7 cellular contexts compared by ENCODE assay signal in the genomic region with DNA sequence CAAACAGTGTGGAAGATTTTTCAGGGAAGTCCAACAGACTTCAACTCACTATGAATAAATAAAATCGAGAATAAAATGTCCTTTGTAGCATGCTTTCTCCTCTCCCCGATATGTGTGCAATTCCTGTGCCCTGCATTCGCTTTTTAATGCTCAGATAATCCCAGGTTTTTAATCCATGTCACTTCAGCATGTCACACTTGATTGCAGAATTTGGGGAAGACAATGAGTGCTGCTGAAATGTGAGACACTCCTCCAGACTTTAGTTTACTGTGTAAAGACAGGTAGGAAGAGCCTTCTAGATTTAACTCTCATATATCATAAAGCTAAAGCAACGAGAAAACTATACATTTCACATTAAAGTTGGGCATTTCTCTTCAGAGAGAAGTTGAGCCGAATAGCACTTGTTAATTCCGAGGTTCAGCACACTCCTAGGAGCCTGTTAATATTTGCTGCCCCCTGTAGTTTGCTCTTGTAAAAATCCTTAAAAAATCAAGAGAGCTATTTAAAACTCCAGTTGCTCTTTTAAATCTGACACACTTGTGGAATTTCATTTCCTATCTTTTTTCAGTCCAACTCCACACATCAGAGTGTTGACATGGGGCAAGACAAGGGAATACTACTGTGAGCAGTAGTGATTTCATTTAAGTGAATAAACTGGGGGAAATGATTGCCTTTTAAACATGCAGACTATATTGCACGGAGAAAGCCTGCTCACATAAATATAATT.
DNase-seq lines count a peak whose midpoint lies in the region; ATAC-seq and TF ChIP-seq lines count a peak whose summit lies in the region.

No MANE protein-coding gene starts in this region.

- no peak overlapping the region for H2AK5ac ChIP-seq in H9 (ENCODE audit: insufficient read length, low read length)

- no peaks in the 10 kb centered on the region for H3K9me3 Mint-ChIP-seq in H9
- no peaks in the 10 kb centered on the region for H3K9me3 Mint-ChIP-seq in activated CD4-positive, alpha-beta memory T cell treated with anti-CD3 and anti-CD28 coated beads, Interleukin-2, amount 10 ng/mL, durations not matched to agents 7 days and 5 days
- no peaks in the 10 kb centered on the region for H3K9me3 Mint-ChIP-seq in activated naive CD8-positive, alpha-beta T cell treated with anti-CD3 and anti-CD28 coated beads, Interleukin-2, amount 50 U/mL, for 24 hours

- no peak overlapping the region for H3T11ph ChIP-seq in H9 (ENCODE audit: low read length)

- H3K27me3 ChIP-seq in H9 (ENCODE audit: insufficient read depth, low read length) = no peaks in the 10 kb centered on the region
- no peaks in the 10 kb centered on the region for H3K27me3 ChIP-seq in layer of hippocampus (ENCODE audit: control insufficient read depth, insufficient read depth, low read length)

- H3K23me2 ChIP-seq in H9 (ENCODE audit: insufficient read length, low read depth, low read length, poor library complexity, severe bottlenecking) = no peaks in the 10 kb centered on the region

- H3K4me1 Mint-ChIP-seq in H9 = peaks cover 8 to 10% of the 10 kb centered on the region in 2 experiments
- no peaks in the 10 kb centered on the region for H3K4me1 Mint-ChIP-seq in activated CD4-positive, alpha-beta memory T cell treated with anti-CD3 and anti-CD28 coated beads, Interleukin-2, amount 10 ng/mL, durations not matched to agents 7 days and 5 days
- H3K4me1 Mint-ChIP-seq in activated naive CD8-positive, alpha-beta T cell treated with anti-CD3 and anti-CD28 coated beads, Interleukin-2, amount 50 U/mL, for 24 hours = no peaks in the 10 kb centered on the region

- no peaks in the 10 kb centered on the region for H3K79me1 ChIP-seq in H9 (ENCODE audit: insufficient read depth, low read depth, low read length, poor library complexity, severe bottlenecking)

- no peaks in the 10 kb centered on the region for H3K27me3 Mint-ChIP-seq in H9 (ENCODE audit: low read depth)
- H3K27me3 Mint-ChIP-seq in activated CD4-positive, alpha-beta memory T cell treated with anti-CD3 and anti-CD28 coated beads, Interleukin-2, amount 10 ng/mL, durations not matched to agents 7 days and 5 days = no peaks in the 10 kb centered on the region
- H3K27me3 Mint-ChIP-seq in activated naive CD8-positive, alpha-beta T cell treated with anti-CD3 and anti-CD28 coated beads, Interleukin-2, amount 50 U/mL, for 24 hours = peaks cover 2% of the 10 kb centered on the region

- H3K4me1 ChIP-seq in H9 (ENCODE audit: insufficient read depth, low read length) = no peaks in the 10 kb centered on the region

- no peak overlapping the region for H2BK5ac ChIP-seq in H9 (ENCODE audit: insufficient read length, low read length)

- no peak overlapping the region for H3K4me2 ChIP-seq in H9 (ENCODE audit: insufficient read depth, insufficient read length, low read length)

- no peak overlapping the region for H2AFZ ChIP-seq in H9 (ENCODE audit: low read length)

- no peaks in the 10 kb centered on the region for H3K9me3 ChIP-seq in H9 (ENCODE audit: control insufficient read depth, low read depth, low read length)

- H3K56ac ChIP-seq in H9 (ENCODE audit: insufficient read length, low read depth, low read length) = no peak overlapping the region

- H3K9ac ChIP-seq in H9 (ENCODE audit: extremely low read depth, insufficient read length, low read length) = no peak overlapping the region

- ATAC-seq in HG03280 (IDR thresholded peaks at IDR 0.05; ENCODE audit: unreplicated experiment) = no peak
- no peak for ATAC-seq in activated naive CD8-positive, alpha-beta T cell treated with anti-CD3 and anti-CD28 coated beads, Interleukin-2, amount 50 U/mL, for 24 hours

- H3K4ac ChIP-seq in H9 (ENCODE audit: low read depth, low read length) = no peak overlapping the region

- WGBS in H9 (ENCODE audit: extremely low coverage, insufficient read length, low lambda C conversion rate) = no CpG with 5 or more reads among the region's 7 CpGs

- no peaks in the 10 kb centered on the region for H3K79me2 ChIP-seq in H9 (ENCODE audit: insufficient read depth, low read length)

- no peak overlapping the region for H2BK12ac ChIP-seq in H9 (ENCODE audit: insufficient read length, low read depth, low read length)

- H3K18ac ChIP-seq in H9 (ENCODE audit: insufficient read length, low read depth, low read length) = no peak overlapping the region

- H4K5ac ChIP-seq in H9 (ENCODE audit: insufficient read length, low read depth, low read length) = no peak overlapping the region

- no peak overlapping the region for H2BK120ac ChIP-seq in H9 (ENCODE audit: low read depth, low read length, poor library complexity, severe bottlenecking)

- peak; percentile 74 for TF ChIP-seq CTCF in H9 (conservative IDR thresholded peaks at IDR 0.05)

- CTCF ChIA-PET in activated CD4-positive, alpha-beta memory T cell treated with anti-CD3 and anti-CD28 coated beads, Interleukin-2, amount 10 ng/mL, durations not matched to agents 7 days and 5 days (lab: Charles Lee) = interaction anchor here (0.5 to 0.8 kb wide), 2 partner anchors 47 to 1843 kb away, joined by 3 read pairs; no protein-coding TSS in a partner anchor

- no peak overlapping the region for H4K8ac ChIP-seq in H9 (replicated peaks; ENCODE audit: insufficient read length, low read depth, low read length)

- in situ Hi-C loops in T47D (cut with HindIII; ENCODE audit: low pct_unique_long_range_greater_than_20kb, low sequenced_read_pairs) = no loop called here

- no peak overlapping the region for H3K27ac ChIP-seq in H9 (ENCODE audit: insufficient read length, low read depth, low read length)
- H3K27ac ChIP-seq in layer of hippocampus (ENCODE audit: low read depth, low read length) = peak overlapping the region; percentile 32

- no peak overlapping the region for H2BK20ac ChIP-seq in H9 (ENCODE audit: low read depth, low read length, poor library complexity, severe bottlenecking)

- H3K23ac ChIP-seq in H9 (ENCODE audit: insufficient read length, low read depth, low read length) = no peak overlapping the region

- H4K20me1 ChIP-seq in H9 (ENCODE audit: control insufficient read depth, insufficient read depth, insufficient read length) = no peaks in the 10 kb centered on the region

- H2BK15ac ChIP-seq in H9 (ENCODE audit: low read depth, low read length) = no peak overlapping the region

- H4K91ac ChIP-seq in H9 (ENCODE audit: insufficient read length, low read depth, low read length) = no peak overlapping the region

- H3K27ac Mint-ChIP-seq in H9 = no peak overlapping the region
- no peak overlapping the region for H3K27ac Mint-ChIP-seq in activated CD4-positive, alpha-beta memory T cell treated with anti-CD3 and anti-CD28 coated beads, Interleukin-2, amount 10 ng/mL, durations not matched to agents 7 days and 5 days
- H3K27ac Mint-ChIP-seq in activated naive CD8-positive, alpha-beta T cell treated with anti-CD3 and anti-CD28 coated beads, Interleukin-2, amount 50 U/mL, for 24 hours = no peak overlapping the region

- no peak overlapping the region for H3K14ac ChIP-seq in H9 (ENCODE audit: insufficient read depth, low read length)

- DNase-seq in H9 (no peak), NCI-H2196 treated with DMSO at 0.1 percent for 48 hours (lab: John Stamatoyannopoulos, UW; ENCODE audit: unreplicated experiment) (peak; percentile 10), T47D (ENCODE audit: low read depth in 1 of 2, low spot score in 1 of 2) (peak; percentile 9 to 49)
- DNase-seq in activated CD4-positive, alpha-beta memory T cell treated with anti-CD3 and anti-CD28 coated beads, Interleukin-2, amount 10 ng/mL, durations not matched to agents 7 days and 5 days = no peak
- DNase-seq in activated naive CD8-positive, alpha-beta T cell treated with anti-CD3 and anti-CD28 coated beads, Interleukin-2, amount 50 U/mL, for 24 hours = no peak

- POLR2A ChIA-PET in activated CD4-positive, alpha-beta memory T cell treated with anti-CD3 and anti-CD28 coated beads, Interleukin-2, amount 10 ng/mL, durations not matched to agents 7 days and 5 days (lab: Charles Lee) = no interaction called here

- no peak overlapping the region for H3K4me3 Mint-ChIP-seq in H9
- H3K4me3 Mint-ChIP-seq in activated CD4-positive, alpha-beta memory T cell treated with anti-CD3 and anti-CD28 coated beads, Interleukin-2, amount 10 ng/mL, durations not matched to agents 7 days and 5 days = no peak overlapping the region
- no peak overlapping the region for H3K4me3 Mint-ChIP-seq in activated naive CD8-positive, alpha-beta T cell treated with anti-CD3 and anti-CD28 coated beads, Interleukin-2, amount 50 U/mL, for 24 hours

- H3K36me3 Mint-ChIP-seq in H9 (ENCODE audit: insufficient read depth in 1 of 3, low read depth in 3 of 3) = no peaks in the 10 kb centered on the region
- H3K36me3 Mint-ChIP-seq in activated CD4-positive, alpha-beta memory T cell treated with anti-CD3 and anti-CD28 coated beads, Interleukin-2, amount 10 ng/mL, durations not matched to agents 7 days and 5 days (ENCODE audit: low read depth) = no peaks in the 10 kb centered on the region
- H3K36me3 Mint-ChIP-seq in activated naive CD8-positive, alpha-beta T cell treated with anti-CD3 and anti-CD28 coated beads, Interleukin-2, amount 50 U/mL, for 24 hours (ENCODE audit: low read depth) = no peaks in the 10 kb centered on the region

Comparison
In these comparisons a context has a peak if more than half of its experiments do, and no peak if none do; other contexts are left out.
1. DNase-seq: peak in NCI-H2196 treated with DMSO at 0.1 percent for 48 hours (single experiment) and T47D (2 of 2); none in H9 (single experiment), activated CD4-positive, alpha-beta memory T cell treated with anti-CD3 and anti-CD28 coated beads, Interleukin-2, amount 10 ng/mL, durations not matched to agents 7 days and 5 days (single experiment) and activated naive CD8-positive, alpha-beta T cell treated with anti-CD3 and anti-CD28 coated beads, Interleukin-2, amount 50 U/mL, for 24 hours (single experiment).